9 cellular contexts compared by ENCODE assay signal in genomic region chr1:115679141-115679611, GRCh38. TPM values are rescaled to one million over a fixed set of nuclear protein-coding genes. Genes with fewer than 3 reads are reported as not detected.
A peak's percentile ranks its signal among the peaks of the same experiment; 100 is the strongest.
DNase-seq lines count a peak whose midpoint lies in the region; ATAC-seq, FAIRE-seq and TF ChIP-seq lines count a peak whose summit lies in the region.
"Had no signal": no experiment of that assay in that cellular context is flagged by ENCODE, and none has a peak within 500 bp of the region (broad histone marks: within the 10 kb centered on the region; RNA-seq: fewer than 3 reads in every experiment).

No MANE protein-coding gene starts in this region.

- no peaks in the 10 kb centered on the region for H3K27me3 ChIP-seq in mammary epithelial cell (ENCODE audit: insufficient read depth, low read length)
- H3K27me3 ChIP-seq in left lung: no peaks in the 10 kb centered on the region
- no peaks in the 10 kb centered on the region for H3K27me3 ChIP-seq in upper lobe of right lung

- H3K27me3 Mint-ChIP-seq in activated CD8-positive, alpha-beta T cell treated with anti-CD3 and anti-CD28 coated beads for 36 hours: no peaks in the 10 kb centered on the region
- H3K27me3 Mint-ChIP-seq: activated naive CD8-positive, alpha-beta T cell treated with anti-CD3 and anti-CD28 coated beads, Interleukin-2, amount 10 ng/mL, durations not matched to agents 7 days and 5 days had no signal

- in situ Hi-C loops in mammary epithelial cell (cut with MboI; ENCODE audit: low sequenced_read_pairs in 2 of 2): no loop called here

- DNase-seq in mammary epithelial cell (peak; percentile 64), left lung (peak in 1 of 2 donors; percentile 59), upper lobe of right lung (no peak), NCI-H2107 (lab: John Stamatoyannopoulos, UW) (no peak), GM12892 (ENCODE audit: insufficient read length) (no peak)
- DNase-seq in activated CD8-positive, alpha-beta T cell treated with anti-CD3 and anti-CD28 coated beads for 36 hours: no peak
- DNase-seq: activated naive CD8-positive, alpha-beta T cell treated with anti-CD3 and anti-CD28 coated beads, Interleukin-2, amount 10 ng/mL, durations not matched to agents 7 days and 5 days had no signal

- FAIRE-seq in GM12892 (lab: Jason Lieb, UNC): no peak

- no peak for TF ChIP-seq POLR2A in GM12892 (IDR thresholded peaks at IDR 0.05; ENCODE audit: low read depth, low read length)

- 63% methylated on average over 8 of the region's 8 CpGs for WGBS in mammary epithelial cell (ENCODE audit: low coverage, missing lambda C conversion rate)

- POLR2A ChIA-PET in activated CD8-positive, alpha-beta T cell treated with anti-CD3 and anti-CD28 coated beads for 36 hours (lab: Charles Lee): no interaction called here

- H3K4me2 ChIP-seq in mammary epithelial cell (ENCODE audit: insufficient read depth, low read depth, low read length): peak overlapping the region; percentile 25

- ATAC-seq in HG03432 (IDR thresholded peaks at IDR 0.05; ENCODE audit: unreplicated experiment) (peak; percentile 47), left lung (peak; percentile 95), upper lobe of right lung (peak; percentile 74), HG03571 (IDR thresholded peaks at IDR 0.05; ENCODE audit: unreplicated experiment) (no peak)
- ATAC-seq in activated CD8-positive, alpha-beta T cell treated with anti-CD3 and anti-CD28 coated beads for 36 hours: no peak

- H2AFZ ChIP-seq in mammary epithelial cell (ENCODE audit: low read depth, low read length): no peak overlapping the region

- H3K4me1 ChIP-seq in mammary epithelial cell (ENCODE audit: insufficient read depth, low read length) (peaks cover 38% of the 10 kb centered on the region), left lung (peaks cover 0 to 4% of the 10 kb centered on the region in 2 donors), upper lobe of right lung (no peaks in the 10 kb centered on the region)

- no peaks in the 10 kb centered on the region for H4K20me1 ChIP-seq in mammary epithelial cell (ENCODE audit: insufficient read depth, low read length)

- H3K9me3 ChIP-seq in mammary epithelial cell (replicated peaks; ENCODE audit: insufficient read depth, low read length) (no peaks in the 10 kb centered on the region), left lung (no peaks in the 10 kb centered on the region), upper lobe of right lung (no peaks in the 10 kb centered on the region)

- BruUV-seq in mammary epithelial cell (replicated peaks; lab: Mats Ljungman, UMichigan): no TSS peak

- H3K27ac ChIP-seq in mammary epithelial cell (ENCODE audit: insufficient read depth, low read depth, low read length) (no peak overlapping the region), left lung (peak overlapping the region in 1 of 2 donors; percentile 51), upper lobe of right lung (no peak overlapping the region)

- H3K4me3 Mint-ChIP-seq in activated CD8-positive, alpha-beta T cell treated with anti-CD3 and anti-CD28 coated beads for 36 hours: no peak overlapping the region
- H3K4me3 Mint-ChIP-seq: activated naive CD8-positive, alpha-beta T cell treated with anti-CD3 and anti-CD28 coated beads, Interleukin-2, amount 10 ng/mL, durations not matched to agents 7 days and 5 days had no signal

- no peak overlapping the region for H3K9ac ChIP-seq in mammary epithelial cell (ENCODE audit: insufficient read depth, low read length)

- H3K4me3 ChIP-seq in mammary epithelial cell (replicated peaks in 1 of 3; ENCODE audit: insufficient read depth in 1 of 3, low read depth in 2 of 3, low read length in 3 of 3) (no peak overlapping the region), left lung (no peak overlapping the region), upper lobe of right lung (no peak overlapping the region)

- dilution Hi-C loops in mammary epithelial cell (cut with HindIII; ENCODE audit: low sequenced_read_pairs): no loop called here

- no peaks in the 10 kb centered on the region for H3K4me1 Mint-ChIP-seq in activated CD8-positive, alpha-beta T cell treated with anti-CD3 and anti-CD28 coated beads for 36 hours (ENCODE audit: low read depth)

- intact Hi-C loops in mammary epithelial cell (cut with micrococcal nuclease): no loop called here
- intact Hi-C loops in left lung (cut with DNase I): no loop called here
- intact Hi-C loops in upper lobe of right lung (cut with DNase I): no loop called here
- intact Hi-C loops in activated CD8-positive, alpha-beta T cell treated with anti-CD3 and anti-CD28 coated beads for 36 hours (cut with micrococcal nuclease): no loop called here

- CTCF ChIA-PET in mammary epithelial cell (lab: Charles Lee; ENCODE audit: low non-redundant PET): no interaction called here
- CTCF ChIA-PET in activated CD8-positive, alpha-beta T cell treated with anti-CD3 and anti-CD28 coated beads for 36 hours (lab: Charles Lee): interaction anchor here (1.1 kb wide), 1 partner anchor 27 kb away, joined by 3 read pairs; no protein-coding TSS in a partner anchor

- no peaks in the 10 kb centered on the region for H3K36me3 Mint-ChIP-seq in activated CD8-positive, alpha-beta T cell treated with anti-CD3 and anti-CD28 coated beads for 36 hours (ENCODE audit: low read depth)

- TF ChIP-seq CTCF in mammary epithelial cell (conservative IDR thresholded peaks at IDR 0.05 in 1 of 2, IDR thresholded peaks at IDR 0.05 in 1 of 2; ENCODE audit: extremely low read depth in 1 of 2, insufficient read depth in 1 of 2, low read depth in 1 of 2, low read length in 2 of 2) (no peak), left lung (IDR thresholded peaks at IDR 0.05) (no peak), upper lobe of right lung (IDR thresholded peaks at IDR 0.05) (no peak)
- TF ChIP-seq CTCF in activated CD8-positive, alpha-beta T cell treated with anti-CD3 and anti-CD28 coated beads for 36 hours (IDR thresholded peaks at IDR 0.05): no peak

- no peak overlapping the region for H3K27ac Mint-ChIP-seq in activated CD8-positive, alpha-beta T cell treated with anti-CD3 and anti-CD28 coated beads for 36 hours
- H3K27ac Mint-ChIP-seq: activated naive CD8-positive, alpha-beta T cell treated with anti-CD3 and anti-CD28 coated beads, Interleukin-2, amount 10 ng/mL, durations not matched to agents 7 days and 5 days had no signal

- peaks cover 27% of the 10 kb centered on the region for H3K79me2 ChIP-seq in mammary epithelial cell (ENCODE audit: insufficient read depth, low read length)

- peaks cover 4% of the 10 kb centered on the region for H3K36me3 ChIP-seq in mammary epithelial cell (ENCODE audit: insufficient read depth, low read length)
- peaks cover 0 to 5% of the 10 kb centered on the region in 2 donors for H3K36me3 ChIP-seq in left lung
- peaks cover 9% of the 10 kb centered on the region for H3K36me3 ChIP-seq in upper lobe of right lung

- H3K9me3 Mint-ChIP-seq in activated CD8-positive, alpha-beta T cell treated with anti-CD3 and anti-CD28 coated beads for 36 hours: no peaks in the 10 kb centered on the region
- H3K9me3 Mint-ChIP-seq: activated naive CD8-positive, alpha-beta T cell treated with anti-CD3 and anti-CD28 coated beads, Interleukin-2, amount 10 ng/mL, durations not matched to agents 7 days and 5 days had no signal

RNA-seq across cellular contexts. Expression of gene VANGL1, which starts 37.4 kb away (rescaled TPM):
- total RNA-seq in mammary epithelial cell (10 to 100 TPM; 20.7 to 24.2 TPM), left lung (10 to 100 TPM; 14.7 to 16.6 TPM), upper lobe of right lung (10.4 TPM)
- polyA plus RNA-seq in mammary epithelial cell: 16.6 TPM
- 22.5 TPM for polyA minus RNA-seq in mammary epithelial cell
- 2.0 TPM for polyA plus RNA-seq in GM12892 (2012; ENCODE audit: missing spikeins)
- 1 to 10 TPM; 1.9 to 2.7 TPM for total RNA-seq in activated CD8-positive, alpha-beta T cell treated with anti-CD3 and anti-CD28 coated beads for 36 hours

Comparison
In these comparisons a context has a peak if more than half of its experiments do, and no peak if none do; other contexts are left out.
1. ATAC-seq: peak in HG03432 (single experiment), left lung (single experiment) and upper lobe of right lung (single experiment); none in HG03571 (single experiment) and activated CD8-positive, alpha-beta T cell treated with anti-CD3 and anti-CD28 coated beads for 36 hours (single experiment).